Comparison of ENCODE assay signal across 23 cellular contexts in the genomic region with DNA sequence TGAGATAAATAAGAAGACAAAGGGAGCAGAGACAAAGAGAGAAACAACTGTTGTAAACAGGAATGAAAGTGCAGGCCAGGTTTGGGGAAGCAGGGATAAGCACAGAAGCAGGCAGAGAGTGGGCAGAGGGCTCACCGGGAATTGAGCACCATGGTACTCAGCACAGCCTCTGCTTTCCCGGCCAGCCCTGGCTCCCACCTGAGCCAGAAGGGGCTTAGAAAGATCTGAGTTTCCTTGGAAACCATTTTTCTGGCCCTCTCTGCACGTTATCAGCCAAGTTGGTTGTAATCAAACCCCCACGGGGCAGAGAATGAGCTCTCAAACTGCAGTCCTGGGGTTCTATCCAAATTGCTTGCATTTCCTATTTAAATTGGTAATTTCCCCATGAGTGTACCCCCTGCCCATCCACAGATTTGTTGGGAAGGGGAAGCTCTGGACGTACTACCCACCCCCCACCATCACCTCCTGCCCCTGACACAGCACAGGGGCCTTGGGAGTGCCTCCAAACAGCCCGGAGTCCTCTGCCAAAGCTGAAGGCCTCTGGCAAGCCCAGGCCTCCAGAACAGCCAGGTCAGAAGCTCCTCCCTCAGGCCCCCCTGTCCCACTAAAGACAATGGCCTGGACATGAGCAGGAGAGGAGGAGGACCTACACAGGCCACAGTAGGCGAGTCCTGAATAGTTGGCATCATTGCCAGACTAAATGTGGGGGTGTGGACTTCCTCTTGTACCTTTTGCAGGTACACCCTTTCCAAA. TPM values are rescaled to one million over a fixed set of nuclear protein-coding genes. Genes with fewer than 3 reads are reported as not detected.
A peak's percentile ranks its signal among the peaks of the same experiment; 100 is the strongest.
DNase-seq lines count a peak whose midpoint lies in the region; ATAC-seq, FAIRE-seq and TF ChIP-seq lines count a peak whose summit lies in the region.
"Had no signal": no experiment of that assay in that cellular context is flagged by ENCODE, and none has a peak within 500 bp of the region (broad histone marks: within the 10 kb centered on the region; RNA-seq: fewer than 3 reads in every experiment).

No MANE protein-coding gene starts in this region.

- no peak overlapping the region for H3K56ac ChIP-seq in H1 (replicated peaks; ENCODE audit: insufficient read length, low read depth, low read length)

- H2BK15ac ChIP-seq in H1 (ENCODE audit: low read length), result no peak overlapping the region

- POLR2A ChIA-PET in HEK293 (lab: Yijun Ruan, JAX), result interaction anchor here (0.7 kb wide), 1 partner anchor 9 kb away, joined by 3 read pairs; no protein-coding TSS in a partner anchor
- POLR2A ChIA-PET in H1 (lab: Charles Lee; ENCODE audit: partially characterized antibody), result no interaction called here

- H2BK120ac ChIP-seq in H1 (replicated peaks; ENCODE audit: low read depth, low read length), result no peak overlapping the region

- no peak overlapping the region for H2BK12ac ChIP-seq in H1 (ENCODE audit: low read depth, low read length)

- H3K36me3 ChIP-seq in left ventricle myocardium inferior (no peaks in the 10 kb centered on the region), HEK293 (ENCODE audit: control insufficient read depth in 2 of 2, insufficient read depth in 1 of 2, low read length in 2 of 2) (no peaks in the 10 kb centered on the region), H1 (ENCODE audit: control insufficient read depth in 2 of 4, insufficient read depth in 4 of 4, low read length in 3 of 4) (no peaks in the 10 kb centered on the region), ovary (no peaks in the 10 kb centered on the region)
- H3K36me3 ChIP-seq: BE2C, HAP-1 had no signal

- no peak overlapping the region for H3K14ac ChIP-seq in H1 (ENCODE audit: insufficient read length)

- H3K23ac ChIP-seq in H1 (ENCODE audit: insufficient read length), result no peak overlapping the region

- TF ChIP-seq EP300 in H1 (IDR thresholded peaks at IDR 0.05; ENCODE audit: borderline replicate concordance in 1 of 2, low read depth in 2 of 2, low read length in 2 of 2) (no peak), ovary (IDR thresholded peaks at IDR 0.05) (no peak)

- H3K4me3 ChIP-seq in left ventricle myocardium inferior, result no peak overlapping the region
- H3K4me3 ChIP-seq in HEK293 (ENCODE audit: low read depth, low read length), result no peak overlapping the region
- no peak overlapping the region for H3K4me3 ChIP-seq in H1 (ENCODE audit: extremely low read depth in 1 of 4, insufficient read depth in 2 of 4, low read depth in 3 of 4, low read length in 4 of 4)
- H3K4me3 ChIP-seq in ovary, result no peak overlapping the region
- H3K4me3 ChIP-seq: GM12878, HAP-1 had no signal

- no peaks in the 10 kb centered on the region; the same call in 1 of the 2 replicates for H3K23me2 ChIP-seq in H1 (ENCODE audit: low read depth, low read length)

- no peak overlapping the region for H2AFZ ChIP-seq in H1 (ENCODE audit: low read length)

- H3K9ac ChIP-seq in H1 (replicated peaks in 1 of 4; ENCODE audit: extremely low read depth in 1 of 4, low read depth in 3 of 4, low read length in 3 of 4), result no peak overlapping the region

- H3K4me2 ChIP-seq in H1 (ENCODE audit: insufficient read depth in 1 of 2, low read depth in 2 of 2, low read length in 2 of 2), result no peak overlapping the region

- CTCF ChIA-PET in HEK293 (lab: Yijun Ruan, JAX) (interaction anchor here (0.6 kb wide), 1 partner anchor 12 kb away, joined by 3 read pairs; no protein-coding TSS in a partner anchor), H1 (lab: Charles Lee; ENCODE audit: partially characterized antibody) (interaction anchor here (0.8 to 1.2 kb wide), 4 partner anchors 23 to 91 kb away, joined by 3 to 4 read pairs (median 3); partner anchors contain the start of gene GJB4)

- no peaks in the 10 kb centered on the region for H3K79me2 ChIP-seq in H1 (ENCODE audit: control insufficient read depth in 1 of 2, insufficient read depth in 2 of 2, low read length in 2 of 2)

- TF ChIP-seq POLR2A in H1 (IDR thresholded peaks at IDR 0.05; ENCODE audit: control extremely low read depth in 1 of 2, low read depth in 2 of 2, low read length in 2 of 2) (no peak), ovary (IDR thresholded peaks at IDR 0.05) (no peak)

- no peak overlapping the region for H2BK5ac ChIP-seq in H1 (ENCODE audit: low read depth, low read length)

- no peaks in the 10 kb centered on the region for H3K9me3 ChIP-seq in left ventricle myocardium inferior (replicated peaks)
- H3K9me3 ChIP-seq in HEK293 (ENCODE audit: control insufficient read depth, insufficient read depth, low read depth, low read length), result no peaks in the 10 kb centered on the region
- H3K9me3 ChIP-seq in H1 (ENCODE audit: insufficient read depth in 2 of 2, low read depth in 1 of 2, low read length in 1 of 2), result no peaks in the 10 kb centered on the region
- H3K9me3 ChIP-seq in ovary, result no peaks in the 10 kb centered on the region
- H3K9me3 ChIP-seq: BE2C, HAP-1 had no signal

- H3K4me1 ChIP-seq in left ventricle myocardium inferior (no peaks in the 10 kb centered on the region), HEK293 (ENCODE audit: control insufficient read depth, insufficient read depth, low read length) (no peaks in the 10 kb centered on the region), H1 (replicated peaks in 1 of 4; ENCODE audit: control insufficient read depth in 3 of 4, insufficient read depth in 4 of 4, low read length in 3 of 4) (no peaks in the 10 kb centered on the region), ovary (ENCODE audit: insufficient read depth) (no peaks in the 10 kb centered on the region)
- H3K4me1 ChIP-seq: BE2C, HAP-1 had no signal

- H3K27me3 ChIP-seq in left ventricle myocardium inferior (ENCODE audit: low read depth) (peaks cover 24% of the 10 kb centered on the region), H1 (replicated peaks in 1 of 4; ENCODE audit: control insufficient read depth in 3 of 4, extremely low read depth in 1 of 4, insufficient read depth in 3 of 4, low read length in 3 of 4) (no peaks in the 10 kb centered on the region), ovary (no peaks in the 10 kb centered on the region)
- H3K27me3 ChIP-seq: BE2C had no signal

- no peak for FAIRE-seq in H1 (lab: Jason Lieb, UNC)
- FAIRE-seq: GM12878, GM19239, HepG2 had no signal

- 76% methylated on average over 5 of the region's 7 CpGs; no CpG with 5 or more reads in 1 of the 2 experiments for WGBS in H1 (ENCODE audit: extremely low coverage in 1 of 2, insufficient coverage in 1 of 2, insufficient read length in 1 of 2, insufficient replicate concordance in 2 of 2, low coverage in 1 of 2, low lambda C conversion rate in 2 of 2, missing lambda C conversion rate in 1 of 2), 2 experiments
- 14 to 19% (median 15%) methylated on average over 7 of the region's 7 CpGs for WGBS in ovary, 3 donors

- intact Hi-C loops in Right ventricle myocardium inferior (cut with DNase I), result no loop called here
- intact Hi-C loops in left ventricle myocardium inferior (cut with micrococcal nuclease), result no loop called here
- intact Hi-C loops in ovary (cut with DNase I), result no loop called here

- H3K27ac ChIP-seq in left ventricle myocardium inferior (replicated peaks) (no peak overlapping the region), HEK293 (ENCODE audit: extremely low read depth, low read depth, low read length) (no peak overlapping the region), H1 (ENCODE audit: low read depth, low read length) (no peak overlapping the region), ovary (no peak overlapping the region)

- H4K91ac ChIP-seq in H1 (replicated peaks; ENCODE audit: insufficient read length, low read length), result no peak overlapping the region

- DNase-seq in Right ventricle myocardium inferior (ENCODE audit: missing footprints) (no peak), left ventricle myocardium inferior (no peak), H1 (ENCODE audit: low read depth in 1 of 2, low spot score in 2 of 2) (no peak), ovary (peak in 3 of 5 donors; percentile 34 to 47 (median 41)), NCI-H748 treated with DMSO at 0.1 percent for 48 hours (lab: John Stamatoyannopoulos, UW) (no peak)
- DNase-seq: BE2C; CD4-positive, CD25-positive, alpha-beta regulatory T cell; CD8-positive, alpha-beta memory T cell; COR-L47; DMS 273 treated with DMSO at 0.1 percent for 48 hours; DND-41; EL; HFFc6 had no signal

- no peak for TF ChIP-seq RAD21 in H1 (IDR thresholded peaks at IDR 0.05 in 1 of 2, conservative IDR thresholded peaks at IDR 0.05 in 1 of 2; ENCODE audit: low read depth in 2 of 2, low read length in 2 of 2)

- H4K8ac ChIP-seq in H1 (ENCODE audit: extremely low read depth, insufficient read depth, low read length), result peak overlapping the region; percentile 26; the same call in 1 of the 2 replicates

- no peak overlapping the region for H4K5ac ChIP-seq in H1 (ENCODE audit: insufficient read length, low read depth, low read length)

- no peak overlapping the region for H2BK20ac ChIP-seq in H1 (ENCODE audit: low read length)

- no peak overlapping the region for H3K4ac ChIP-seq in H1 (replicated peaks; ENCODE audit: insufficient read length, low read depth, low read length)

- TF ChIP-seq CTCF in left ventricle myocardium inferior (IDR thresholded peaks at IDR 0.05; ENCODE audit: borderline replicate concordance) (no peak), HEK293 (tag by site-specific recombination; IDR thresholded peaks at IDR 0.05) (no peak), H1 (IDR thresholded peaks at IDR 0.05; ENCODE audit: control extremely low read depth in 1 of 3, insufficient read depth in 1 of 3, low read depth in 1 of 3, low read length in 3 of 3) (no peak), ovary (IDR thresholded peaks at IDR 0.05) (no peak)

- no peak overlapping the region for H2AK5ac ChIP-seq in H1 (ENCODE audit: low read depth, low read length)

- no peaks in the 10 kb centered on the region for H4K20me1 ChIP-seq in H1 (replicated peaks in 1 of 2; ENCODE audit: control insufficient read depth in 1 of 2, insufficient read depth in 2 of 2, low read length in 2 of 2)

- no peaks in the 10 kb centered on the region for H3K79me1 ChIP-seq in H1 (ENCODE audit: low read depth, low read length)

- H3K18ac ChIP-seq in H1 (ENCODE audit: extremely low read depth, low read length), result no peak overlapping the region

- peak; percentile 39 for ATAC-seq in Right ventricle myocardium inferior
- no peak for ATAC-seq in HG02759 (IDR thresholded peaks at IDR 0.05; ENCODE audit: unreplicated experiment)
- ATAC-seq: GM12878, HepG2 had no signal

RNA-seq across cellular contexts. Expression of gene GJB5, which starts 42.7 kb away (rescaled TPM):
- total RNA-seq in Right ventricle myocardium inferior, result not detected
- total RNA-seq in left ventricle myocardium inferior, result not detected
- 0.71 and 0.86 TPM in 2 replicates for total RNA-seq in H1 (2021; fragmentation: NEBNext Ultra II Directional; extraction: Animal tissue kit (Norgen Biotek cat#: 25700))
- 3.1 and 3.3 TPM in 2 replicates for polyA plus RNA-seq in H1 (2011; rRNA removed)
- 2.5 TPM for polyA plus RNA-seq in H1 (2011; cell fraction: cytosol; rRNA removed)
- polyA plus RNA-seq in H1 (2011; cell fraction: nucleus; rRNA removed), result 1.9 TPM
- polyA plus RNA-seq in H1 (2012, experiment 1 of 2), result 0.69 to 1.5 TPM (median 1.1 TPM) in 4 replicates
- 1.2 TPM for polyA plus RNA-seq in H1 (2012, experiment 2 of 2)
- 1.4 TPM for polyA plus RNA-seq in H1 (2013, experiment 1 of 2)
- 1.4 TPM for polyA plus RNA-seq in H1 (2013, experiment 2 of 2)
- polyA minus RNA-seq in H1 (2011; rRNA and poly(A)+ RNA removed), result 1.0 and 1.7 TPM in 2 replicates
- not detected for polyA minus RNA-seq in H1 (2011; cell fraction: cytosol; rRNA and poly(A)+ RNA removed)
- 1.4 TPM for polyA minus RNA-seq in H1 (2011; cell fraction: nucleus; rRNA and poly(A)+ RNA removed)
- not detected for total RNA-seq in ovary
- polyA plus RNA-seq in ovary, result not detected
- total RNA-seq: A172; CD4-positive, CD25-positive, alpha-beta regulatory T cell; CD8-positive, alpha-beta memory T cell; GM12878; H4; HepG2 had no signal
- polyA plus RNA-seq: CD8-positive, alpha-beta memory T cell; GM12878; HepG2; IgD-negative memory B cell had no signal

RNA-seq across cellular contexts. Expression of gene GJB4, which starts 47.4 kb away (rescaled TPM):
- total RNA-seq in Right ventricle myocardium inferior (not detected), left ventricle myocardium inferior (not detected), ovary (not detected)
- total RNA-seq in H1 (2021; fragmentation: NEBNext Ultra II Directional; extraction: Animal tissue kit (Norgen Biotek cat#: 25700)), result 0.11 and 0.20 TPM in 2 replicates
- polyA plus RNA-seq in H1 (2011; rRNA removed) (0.36 and 0.41 TPM in 2 replicates), ovary (not detected)
- 0.30 TPM for polyA plus RNA-seq in H1 (2011; cell fraction: cytosol; rRNA removed)
- polyA plus RNA-seq in H1 (2011; cell fraction: nucleus; rRNA removed), result 0.24 TPM
- 0.13 to 0.45 TPM (median 0.24 TPM) in 4 replicates for polyA plus RNA-seq in H1 (2012, experiment 1 of 2)
- polyA plus RNA-seq in H1 (2012, experiment 2 of 2), result 0.17 TPM
- 0.24 TPM for polyA plus RNA-seq in H1 (2013, experiment 1 of 2)
- 0.24 TPM for polyA plus RNA-seq in H1 (2013, experiment 2 of 2)
- 0.17 and 0.57 TPM in 2 replicates for polyA minus RNA-seq in H1 (2011; rRNA and poly(A)+ RNA removed)
- not detected for polyA minus RNA-seq in H1 (2011; cell fraction: cytosol; rRNA and poly(A)+ RNA removed)
- polyA minus RNA-seq in H1 (2011; cell fraction: nucleus; rRNA and poly(A)+ RNA removed), result 0.70 TPM
- total RNA-seq: A172; CD4-positive, CD25-positive, alpha-beta regulatory T cell; CD8-positive, alpha-beta memory T cell; G401; GM12878; H4; HepG2; HFFc6 had no signal
- polyA plus RNA-seq: CD4-positive, CD25-positive, alpha-beta regulatory T cell; CD8-positive, alpha-beta memory T cell; GM12878; HepG2; IgD-negative memory B cell had no signal

Comparison
In these comparisons a context has a peak if more than half of its experiments do, and no peak if none do; other contexts are left out.
1. DNase-seq: peak in ovary (3 of 5); none in Right ventricle myocardium inferior (single experiment), left ventricle myocardium inferior (single experiment), H1 (0 of 2) and NCI-H748 treated with DMSO at 0.1 percent for 48 hours (single experiment).